Comparison of ENCODE assay signal across 8 cellular contexts in genomic region chr2:10141736-10142639, GRCh38. TPM values are rescaled to one million over a fixed set of nuclear protein-coding genes. Genes with fewer than 3 reads are reported as not detected.
A peak's percentile ranks its signal among the peaks of the same experiment; 100 is the strongest.
DNase-seq lines count a peak whose midpoint lies in the region; ATAC-seq and TF ChIP-seq lines count a peak whose summit lies in the region.

No MANE protein-coding gene starts in this region.

- no peak overlapping the region for H2AFZ ChIP-seq in SK-N-SH (ENCODE audit: low read depth)

- H3K4me1 ChIP-seq in SK-N-SH (ENCODE audit: control insufficient read depth in 1 of 2, insufficient read depth in 2 of 2, low read depth in 1 of 2, low read length in 1 of 2), result peaks cover 0 to 2% of the 10 kb centered on the region in 2 experiments; a peak in 1 of 4 replicates

- no peak overlapping the region for H3K4me3 ChIP-seq in SK-N-SH (ENCODE audit: low read depth in 2 of 2, low read length in 1 of 2)

- no peak for ATAC-seq in HG02852 (IDR thresholded peaks at IDR 0.05; ENCODE audit: unreplicated experiment)

- H3F3A ChIP-seq in SK-N-SH (replicated peaks; ENCODE audit: insufficient read depth), result peaks cover 10% of the 10 kb centered on the region

- no peaks in the 10 kb centered on the region for H3K9me3 ChIP-seq in SK-N-SH

- DNase-seq in NCI-H2227 (lab: John Stamatoyannopoulos, UW; ENCODE audit: unreplicated experiment), result peak; percentile 27
- DNase-seq in NCI-H2227 treated with DMSO at 0.1 percent for 48 hours (lab: John Stamatoyannopoulos, UW), result no peak
- peak; percentile 88 for DNase-seq in SK-N-SH
- DNase-seq in dermis blood vessel endothelial cell, result peak; percentile 72
- DNase-seq in nephron progenitor cell, result peak; percentile 36
- no peak for DNase-seq in NCI-H1105 (lab: John Stamatoyannopoulos, UW)
- DNase-seq in OCI-M1 (lab: John Stamatoyannopoulos, UW), result no peak

- H3K36me3 ChIP-seq in SK-N-SH (replicated peaks in 1 of 2; ENCODE audit: control insufficient read depth in 1 of 2, insufficient read depth in 2 of 2, low read length in 1 of 2), result no peaks in the 10 kb centered on the region

- POLR2A ChIA-PET in SK-N-SH (lab: Yijun Ruan, JAX), result interaction anchor here (0.5 to 3.0 kb wide), 5 partner anchors 24 to 293 kb away, joined by 3 to 13 read pairs (median 4); no protein-coding TSS in a partner anchor

- H3K9ac ChIP-seq in SK-N-SH, result no peak overlapping the region

- CTCF ChIA-PET in SK-N-SH (lab: Yijun Ruan, JAX), result interaction anchor here (0.6 to 24.5 kb wide), 37 partner anchors 13 to 539 kb away, joined by 3 to 403 read pairs (median 4); partner anchors contain the start of genes HPCAL1 and RRM2

- no peaks in the 10 kb centered on the region for H3K27me3 Mint-ChIP-seq in nephron progenitor cell (ENCODE audit: low read depth, poor library complexity)

- TF ChIP-seq RAD21 in SK-N-SH (IDR thresholded peaks at IDR 0.05; ENCODE audit: low read length), result peak; percentile 74

- TF ChIP-seq CTCF in SK-N-SH (IDR thresholded peaks at IDR 0.05), result peak; percentile 65
- peak; percentile 47 for TF ChIP-seq CTCF in nephron progenitor cell (IDR thresholded peaks at IDR 0.05)

- H3K27ac Mint-ChIP-seq in nephron progenitor cell, result no peak overlapping the region

- TF ChIP-seq EP300 in SK-N-SH (IDR thresholded peaks at IDR 0.05; ENCODE audit: borderline replicate concordance in 1 of 2, low read depth in 1 of 2, low read length in 1 of 2), result no peak

- no peak overlapping the region for H3K4me2 ChIP-seq in SK-N-SH

- H3K9me3 Mint-ChIP-seq in nephron progenitor cell, result no peaks in the 10 kb centered on the region

- H3K27me3 ChIP-seq in SK-N-SH (ENCODE audit: insufficient read depth), result no peaks in the 10 kb centered on the region

- H3K4me3 Mint-ChIP-seq in nephron progenitor cell, result no peak overlapping the region

- no peak overlapping the region for H3K27ac ChIP-seq in SK-N-SH (ENCODE audit: low read depth in 2 of 2, low read length in 1 of 2)

- 87% methylated on average over 30 of the region's 32 CpGs for WGBS in SK-N-SH (ENCODE audit: low lambda C conversion rate)

- H4K20me1 ChIP-seq in SK-N-SH (ENCODE audit: insufficient read depth), result no peaks in the 10 kb centered on the region; the same call in 1 of the 2 replicates

- H3K36me3 Mint-ChIP-seq in nephron progenitor cell (ENCODE audit: low read depth), result peaks cover 12% of the 10 kb centered on the region

- H3K4me1 Mint-ChIP-seq in nephron progenitor cell, result peaks cover 8% of the 10 kb centered on the region

- no peaks in the 10 kb centered on the region for H3K9me2 ChIP-seq in SK-N-SH

- H3K79me2 ChIP-seq in SK-N-SH (ENCODE audit: insufficient read depth), result no peaks in the 10 kb centered on the region

TF ChIP-seq in SK-N-SH, 30 proteins besides CTCF, POLR2A, EP300 and RAD21:
- peak; percentile 71 for TF ChIP-seq SMC3 (IDR thresholded peaks at IDR 0.05; ENCODE audit: low read depth, low read length)
- TF ChIP-seq EZH2phosphoT487 (IDR thresholded peaks at IDR 0.05; ENCODE audit: borderline replicate concordance, low read depth), result no peak
- no peak for TF ChIP-seq CHD2 (IDR thresholded peaks at IDR 0.05; ENCODE audit: low read length, partially characterized antibody)
TF ChIP-seq in SK-N-SH: peak in this region for 1.

RNA-seq across cellular contexts. Expression of gene RRM2, which starts 19.4 kb away (rescaled TPM):
- 23.6 and 38.9 TPM in 2 replicates for polyA plus RNA-seq in SK-N-SH (2012; rRNA removed)
- polyA plus RNA-seq in SK-N-SH (2012; cell fraction: cytosol; rRNA removed), result 32.2 and 37.7 TPM in 2 replicates
- 53.0 and 97.8 TPM in 2 replicates for polyA plus RNA-seq in SK-N-SH (2012; cell fraction: nucleus; rRNA removed)
- 19.9 and 90.8 TPM in 2 replicates for total RNA-seq in dermis blood vessel endothelial cell

Comparison
In these comparisons a context has a peak if more than half of its experiments do, and no peak if none do; other contexts are left out.
1. DNase-seq: peak in NCI-H2227 (single experiment), SK-N-SH (single experiment), dermis blood vessel endothelial cell (single experiment) and nephron progenitor cell (single experiment); none in NCI-H2227 treated with DMSO at 0.1 percent for 48 hours (single experiment), NCI-H1105 (single experiment) and OCI-M1 (single experiment).